In genomic region chr5:172740483-172741205, GRCh38 we compare ENCODE assay signal across 8 cellular contexts. TPM values are rescaled to one million over a fixed set of nuclear protein-coding genes. Genes with fewer than 3 reads are reported as not detected.
DNase-seq lines count a peak whose midpoint lies in the region; TF ChIP-seq lines count a peak whose summit lies in the region.

No MANE protein-coding gene starts in this region.

- no peak overlapping the region for H3K4me3 ChIP-seq in suprapubic skin

- H3K36me3 ChIP-seq in suprapubic skin = no peaks in the 10 kb centered on the region

- TF ChIP-seq POLR2A in suprapubic skin (IDR thresholded peaks at IDR 0.05) = no peak

- H3K4me1 ChIP-seq in suprapubic skin = peaks cover 51% of the 10 kb centered on the region

- WGBS in suprapubic skin = 39% methylated on average over 15 of the region's 15 CpGs

- peak overlapping the region; percentile 94 for H3K27ac ChIP-seq in suprapubic skin

- TF ChIP-seq EP300 in suprapubic skin (IDR thresholded peaks at IDR 0.05) = no peak

- TF ChIP-seq CTCF in suprapubic skin (IDR thresholded peaks at IDR 0.05) = no peak

- no peaks in the 10 kb centered on the region for H3K9me3 ChIP-seq in suprapubic skin

- H3K27me3 ChIP-seq in suprapubic skin = no peaks in the 10 kb centered on the region

- DNase-seq in HT-29 (ENCODE audit: low spot score) (peak; percentile 85), astrocyte of the hippocampus (ENCODE audit: low read depth, low spot score) (peak; percentile 98), kidney glomerular epithelial cell (lab: John Stamatoyannopoulos, UW) (peak; percentile 93), suprapubic skin (ENCODE audit: low spot score in 2 of 2) (peak in 1 of 2 donors; percentile 92), NAMALWA (ENCODE audit: low spot score) (no peak), COR-L47 (lab: John Stamatoyannopoulos, UW) (no peak), DMS153 treated with DMSO at 0.1 percent for 48 hours (lab: John Stamatoyannopoulos, UW; ENCODE audit: unreplicated experiment) (no peak), Kasumi-1 (lab: John Stamatoyannopoulos, UW) (no peak)

RNA-seq across cellular contexts. Expression of gene DUSP1, which starts 30.4 kb away (rescaled TPM):
- 275 and 286 TPM in 2 replicates for total RNA-seq in HT-29 (2014; rRNA removed; shearing (Covaris generic))
- total RNA-seq in suprapubic skin = 1,000 to 10,000 TPM; 1,246 to 2,948 (median 1,762) TPM

Comparison
In these comparisons a context has a peak if more than half of its experiments do, and no peak if none do; other contexts are left out.
1. DNase-seq: peak in HT-29 (single experiment), astrocyte of the hippocampus (single experiment) and kidney glomerular epithelial cell (single experiment); none in NAMALWA (single experiment), COR-L47 (single experiment), DMS153 treated with DMSO at 0.1 percent for 48 hours (single experiment) and Kasumi-1 (0 of 2).